In the genomic region with DNA sequence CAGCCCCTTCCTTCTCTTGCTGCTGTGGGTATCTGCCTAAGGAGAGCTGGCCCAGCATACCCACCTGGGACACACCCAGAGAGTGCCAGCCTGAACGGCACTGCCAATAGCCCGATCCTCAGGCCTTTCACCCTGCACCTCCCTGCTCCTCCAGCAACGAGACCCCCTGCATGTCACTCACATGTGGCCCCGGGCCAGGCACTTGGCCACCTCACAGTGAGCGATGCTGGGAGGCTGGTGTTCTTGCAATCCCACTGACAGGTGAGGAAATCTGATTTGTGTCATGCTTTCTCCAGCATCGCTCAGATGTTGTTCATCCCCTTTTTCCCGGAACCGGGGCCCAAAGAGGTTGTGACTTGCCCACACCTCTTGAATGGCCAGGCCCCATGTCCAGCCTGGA, we compare ENCODE assay signal across 21 cellular contexts. TPM values are rescaled to one million over a fixed set of nuclear protein-coding genes. Genes with fewer than 3 reads are reported as not detected.
DNase-seq lines count a peak whose midpoint lies in the region; ATAC-seq and TF ChIP-seq lines count a peak whose summit lies in the region.
"Had no signal": no experiment of that assay in that cellular context is flagged by ENCODE, and none has a peak within 500 bp of the region (broad histone marks: within the 10 kb centered on the region; RNA-seq: fewer than 3 reads in every experiment).

No MANE protein-coding gene starts in this region.

- intact Hi-C loops in left ventricle myocardium inferior (cut with micrococcal nuclease) (no loop called here), Right ventricle myocardium superior (cut with DNase I) (no loop called here)
- intact Hi-C loops in dendritic cell treated with granulocyte-macrophage colony-stimulating factor and Interleukin-4, amounts not matched to agents 40 ng/mL and 50 ng/mL, for 4 days (cut with micrococcal nuclease), result no loop called here
- intact Hi-C loops in CD4-positive, alpha-beta T cell (cut with DNase I, micrococcal nuclease), result no loop called here

- H3K27me3 ChIP-seq in left ventricle myocardium inferior (ENCODE audit: low read depth) (no peaks in the 10 kb centered on the region), mucosa of stomach (ENCODE audit: control insufficient read depth, insufficient read depth, low read length) (peaks cover 3% of the 10 kb centered on the region)
- no peaks in the 10 kb centered on the region for H3K27me3 ChIP-seq in CD4-positive, alpha-beta T cell (ENCODE audit: control insufficient read depth, insufficient read depth, low read length)
- H3K27me3 ChIP-seq: ascending aorta, thyroid gland had no signal

- POLR2A ChIA-PET in CD4-positive, alpha-beta T cell (lab: Charles Lee), result no interaction called here
- POLR2A ChIA-PET in T-cell (lab: Charles Lee), result no interaction called here

- no peak for DNase-seq in left ventricle myocardium inferior
- no peak for DNase-seq in Right ventricle myocardium superior
- no peak for DNase-seq in CD4-positive, alpha-beta T cell
- DNase-seq in T-cell, result no peak
- DNase-seq in GM10266 (ENCODE audit: extremely low spot score), result no peak
- DNase-seq in NCI-H524 (lab: John Stamatoyannopoulos, UW), result no peak
- DNase-seq: activated CD8-positive, alpha-beta memory T cell treated with anti-CD3 and anti-CD28 coated beads, Interleukin-2, amount 50 U/mL, for 48 hours; activated gamma-delta T cell treated with Interleukin-2 at 50 U/mL for 16 hours; CD8-positive, alpha-beta T cell; cortex of kidney; GOT3; NCI-H187 treated with DMSO at 0.1 percent for 48 hours; NK-92 treated with Interleukin-12 subunit alpha and Interleukin-12 subunit beta, amount 100 ng/mL, for 24 hours; T-helper 9 cell; thyroid gland had no signal

- ATAC-seq in Right ventricle myocardium superior (ENCODE audit: poor library complexity) (no peak), T-cell (replicated peaks in 1 of 4) (no peak)
- no peak for ATAC-seq in CD4-positive, alpha-beta T cell (ENCODE audit: poor library complexity)
- ATAC-seq: CD8-positive, alpha-beta T cell had no signal

- peak overlapping the region; percentile 45 for H3K4me3 Mint-ChIP-seq in dendritic cell treated with granulocyte-macrophage colony-stimulating factor and Interleukin-4, amounts not matched to agents 40 ng/mL and 50 ng/mL, for 4 days
- no peak overlapping the region for H3K4me3 Mint-ChIP-seq in CD4-positive, alpha-beta T cell
- no peak overlapping the region for H3K4me3 Mint-ChIP-seq in T-cell
- H3K4me3 Mint-ChIP-seq: CD8-positive, alpha-beta T cell; IgD-negative memory B cell had no signal

- no peak for TF ChIP-seq CTCF in left ventricle myocardium inferior (IDR thresholded peaks at IDR 0.05; ENCODE audit: borderline replicate concordance)
- no peak for TF ChIP-seq CTCF in CD4-positive, alpha-beta T cell (IDR thresholded peaks at IDR 0.05)
- no peak for TF ChIP-seq CTCF in GM10266 (IDR thresholded peaks at IDR 0.05; ENCODE audit: control insufficient read depth, insufficient read depth, low read depth, missing control alignments)

- H3K9me3 ChIP-seq in left ventricle myocardium inferior (replicated peaks), result no peaks in the 10 kb centered on the region
- H3K9me3 ChIP-seq in mucosa of stomach (ENCODE audit: control insufficient read depth, low read length), result no peaks in the 10 kb centered on the region
- H3K9me3 ChIP-seq in CD4-positive, alpha-beta T cell (ENCODE audit: control insufficient read depth, low read length), result no peaks in the 10 kb centered on the region
- H3K9me3 ChIP-seq: ascending aorta, mucosa of descending colon, thyroid gland had no signal

- H3K36me3 Mint-ChIP-seq in dendritic cell treated with granulocyte-macrophage colony-stimulating factor and Interleukin-4, amounts not matched to agents 40 ng/mL and 50 ng/mL, for 4 days (ENCODE audit: low read depth), result peaks cover 64% of the 10 kb centered on the region
- no peaks in the 10 kb centered on the region for H3K36me3 Mint-ChIP-seq in CD4-positive, alpha-beta T cell (ENCODE audit: low read depth)
- no peaks in the 10 kb centered on the region for H3K36me3 Mint-ChIP-seq in T-cell
- H3K36me3 Mint-ChIP-seq: CD8-positive, alpha-beta T cell; IgD-negative memory B cell had no signal

- H3K27me3 Mint-ChIP-seq in dendritic cell treated with granulocyte-macrophage colony-stimulating factor and Interleukin-4, amounts not matched to agents 40 ng/mL and 50 ng/mL, for 4 days, result no peaks in the 10 kb centered on the region
- H3K27me3 Mint-ChIP-seq in CD4-positive, alpha-beta T cell, result no peaks in the 10 kb centered on the region
- H3K27me3 Mint-ChIP-seq in T-cell, result no peaks in the 10 kb centered on the region

- H3K4me1 Mint-ChIP-seq in dendritic cell treated with granulocyte-macrophage colony-stimulating factor and Interleukin-4, amounts not matched to agents 40 ng/mL and 50 ng/mL, for 4 days (ENCODE audit: low read depth), result peaks cover 96% of the 10 kb centered on the region
- peaks cover 18% of the 10 kb centered on the region for H3K4me1 Mint-ChIP-seq in CD4-positive, alpha-beta T cell (ENCODE audit: low read depth)
- peaks cover 18 to 32% (median 21%) of the 10 kb centered on the region in 3 donors for H3K4me1 Mint-ChIP-seq in T-cell

- CTCF ChIA-PET in CD4-positive, alpha-beta T cell (lab: Charles Lee), result no interaction called here
- CTCF ChIA-PET in T-cell (lab: Charles Lee), result no interaction called here

- no peaks in the 10 kb centered on the region for H3K9me3 Mint-ChIP-seq in dendritic cell treated with granulocyte-macrophage colony-stimulating factor and Interleukin-4, amounts not matched to agents 40 ng/mL and 50 ng/mL, for 4 days
- H3K9me3 Mint-ChIP-seq in CD4-positive, alpha-beta T cell, result no peaks in the 10 kb centered on the region
- H3K9me3 Mint-ChIP-seq in T-cell, result no peaks in the 10 kb centered on the region
- H3K9me3 Mint-ChIP-seq: CD8-positive, alpha-beta T cell; IgD-negative memory B cell had no signal

- peak overlapping the region; percentile 45 for H3K9ac ChIP-seq in mucosa of stomach (ENCODE audit: low read length)

- H3K4me1 ChIP-seq in left ventricle myocardium inferior (peaks cover 58% of the 10 kb centered on the region), mucosa of stomach (ENCODE audit: control insufficient read depth, insufficient read depth, low read length) (peaks cover 71% of the 10 kb centered on the region)
- H3K4me1 ChIP-seq: ascending aorta had no signal

- H3K27ac Mint-ChIP-seq in dendritic cell treated with granulocyte-macrophage colony-stimulating factor and Interleukin-4, amounts not matched to agents 40 ng/mL and 50 ng/mL, for 4 days, result peak overlapping the region; percentile 94
- no peak overlapping the region for H3K27ac Mint-ChIP-seq in CD4-positive, alpha-beta T cell
- no peak overlapping the region for H3K27ac Mint-ChIP-seq in T-cell
- H3K27ac Mint-ChIP-seq: CD8-positive, alpha-beta T cell; IgD-negative memory B cell had no signal

- H3K36me3 ChIP-seq in left ventricle myocardium inferior (no peaks in the 10 kb centered on the region), mucosa of stomach (ENCODE audit: control insufficient read depth, insufficient read depth, low read length) (no peaks in the 10 kb centered on the region)
- H3K36me3 ChIP-seq: ascending aorta, thyroid gland had no signal

- H3K4me3 ChIP-seq in left ventricle myocardium inferior (no peak overlapping the region), mucosa of stomach (ENCODE audit: low read length) (peak overlapping the region; percentile 19)
- H3K4me3 ChIP-seq: ascending aorta, mucosa of descending colon, skin epidermis, thyroid gland had no signal

- peak overlapping the region; percentile 92 for H3K27ac ChIP-seq in left ventricle myocardium inferior (replicated peaks)
- no peak overlapping the region for H3K27ac ChIP-seq in CD4-positive, alpha-beta T cell (ENCODE audit: low read depth, low read length)
- H3K27ac ChIP-seq: ascending aorta, skin epidermis had no signal

RNA-seq across cellular contexts. Expression of a gene that starts 20.5 kb away (rescaled TPM):
- total RNA-seq in left ventricle myocardium inferior (3.2 TPM), Right ventricle myocardium superior (4.2 TPM), T-cell (1 to 10 TPM in 1 of 5 donors, under 1 TPM in 4; 0.15 to 1.6 (median 0.23) TPM)
- under 1 TPM; 0.52 to 0.73 TPM for total RNA-seq in CD4-positive, alpha-beta T cell

RNA-seq across cellular contexts. Expression of a gene that starts 51.7 kb away (rescaled TPM):
- 0.14 TPM for total RNA-seq in left ventricle myocardium inferior
- 0.16 TPM for total RNA-seq in Right ventricle myocardium superior
- under 1 TPM; 0.31 to 0.49 TPM for total RNA-seq in CD4-positive, alpha-beta T cell
- total RNA-seq in T-cell, result 1 to 10 TPM in 4 of 5 donors, under 1 TPM in 1; 0.95 to 4.9 (median 1.5) TPM
- total RNA-seq: ascending aorta had no signal
